9 cellular contexts compared by ENCODE assay signal in genomic region chr2:130837175-130837810, GRCh38. TPM values are rescaled to one million over a fixed set of nuclear protein-coding genes. Genes with fewer than 3 reads are reported as not detected.
DNase-seq lines count a peak whose midpoint lies in the region; ATAC-seq and TF ChIP-seq lines count a peak whose summit lies in the region.
"Had no signal": no experiment of that assay in that cellular context is flagged by ENCODE, and none has a peak within 500 bp of the region (broad histone marks: within the 10 kb centered on the region; RNA-seq: fewer than 3 reads in every experiment).

No MANE protein-coding gene starts in this region.

- H3K27ac ChIP-seq in ACC112 (ENCODE audit: low read depth, low read length) = no peak overlapping the region
- no peak overlapping the region for H3K27ac ChIP-seq in coronary artery
- H3K27ac ChIP-seq in mesodermal cell (ENCODE audit: low read depth, low read length, severe bottlenecking) = no peak overlapping the region
- no peak overlapping the region for H3K27ac ChIP-seq in adrenal gland

- H3K27me3 ChIP-seq in ACC112 (ENCODE audit: insufficient read depth, low read length) (peaks cover 41% of the 10 kb centered on the region), adrenal gland (peaks cover 34% of the 10 kb centered on the region)

- no peaks in the 10 kb centered on the region for H3K79me2 ChIP-seq in ACC112 (ENCODE audit: control insufficient read depth, insufficient read depth, low read length, unreplicated experiment)

- WGBS in mesodermal cell (ENCODE audit: insufficient coverage in 2 of 2), 2 experiments = 4 to 6% methylated on average over 34 to 47 of the region's 53 CpGs
- 4 to 7% (median 5%) methylated on average over 13 to 53 of the region's 53 CpGs; no CpG with 5 or more reads in 1 of the 4 donors for WGBS in adrenal gland, 4 donors

- H3K4me1 ChIP-seq in ACC112 (ENCODE audit: control insufficient read depth, insufficient read depth, low read length, unreplicated experiment) = no peaks in the 10 kb centered on the region
- peaks cover 7% of the 10 kb centered on the region for H3K4me1 ChIP-seq in mesodermal cell (ENCODE audit: control insufficient read depth, insufficient read depth, low read length, poor library complexity, severe bottlenecking)
- no peaks in the 10 kb centered on the region for H3K4me1 ChIP-seq in adrenal gland (replicated peaks in 1 of 2)

- H2AFZ ChIP-seq in ACC112 (ENCODE audit: low read length, unreplicated experiment) = no peak overlapping the region

- H3K36me3 ChIP-seq in ACC112 (ENCODE audit: insufficient read depth, low read length) = no peaks in the 10 kb centered on the region
- no peaks in the 10 kb centered on the region for H3K36me3 ChIP-seq in mesodermal cell (ENCODE audit: control insufficient read depth, insufficient read depth, low read length)
- no peaks in the 10 kb centered on the region for H3K36me3 ChIP-seq in adrenal gland (replicated peaks in 1 of 2)

- DNase-seq in coronary artery (ENCODE audit: low spot score) (no peak), adrenal gland (no peak)
- DNase-seq in stimulated activated CD8-positive, alpha-beta memory T cell treated with anti-CD3 and anti-CD28 coated beads, Interleukin-4, amount 100 ng/mL, for 48 hours = no peak
- DNase-seq in activated CD4-positive, CD25-positive, alpha-beta regulatory T cell treated with anti-CD3 and anti-CD28 coated beads, Interleukin-2, amount 50 U/mL, for 72 hours = no peak

- no peak for TF ChIP-seq POLR2A in adrenal gland (IDR thresholded peaks at IDR 0.05)

- intact Hi-C loops in adrenal gland (cut with DNase I) = no loop called here

- TF ChIP-seq CTCF in coronary artery (IDR thresholded peaks at IDR 0.05) (no peak), adrenal gland (IDR thresholded peaks at IDR 0.05) (no peak)

- H3K4me3 ChIP-seq in ACC112 (ENCODE audit: low read depth, low read length) (peak overlapping the region; percentile 67), coronary artery (peak overlapping the region; percentile 66), mesodermal cell (ENCODE audit: extremely low read depth, insufficient read depth, low read length, poor library complexity, severe bottlenecking) (peak overlapping the region; percentile 35), adrenal gland (no peak overlapping the region)

- ATAC-seq in HG03342 (IDR thresholded peaks at IDR 0.05; ENCODE audit: unreplicated experiment) (peak; percentile 6), HG03196 (IDR thresholded peaks at IDR 0.05; ENCODE audit: unreplicated experiment) (no peak)

- H3K9me3 ChIP-seq in mesodermal cell (ENCODE audit: control insufficient read depth, low read length) (no peaks in the 10 kb centered on the region), adrenal gland (replicated peaks in 1 of 3) (no peaks in the 10 kb centered on the region)

RNA-seq across cellular contexts. Expression of gene ARHGEF4, which starts 0.6 kb away (rescaled TPM):
- polyA plus RNA-seq in mesodermal cell (2013, experiment 1 of 2) = 6.5 TPM
- polyA plus RNA-seq in mesodermal cell (2013, experiment 2 of 2) = 6.2 TPM
- total RNA-seq in adrenal gland = 1 to 10 TPM in 7 of 8 donors, under 1 TPM in 1; 0.97 to 8.3 (median 4.2) TPM
- polyA plus RNA-seq in adrenal gland = 10 to 100 TPM in 1 of 3 donors, 1 to 10 TPM in 2; 4.2 to 40.4 (median 6.8) TPM
- polyA plus RNA-seq: immature natural killer cell had no signal

Comparison
In these comparisons a context has a peak if more than half of its experiments do, and no peak if none do; other contexts are left out.
1. H3K4me3 ChIP-seq: peak in ACC112 (single experiment), coronary artery (single experiment) and mesodermal cell (single experiment); none in adrenal gland (0 of 4).